Comparison of ENCODE assay signal across 24 cellular contexts in the genomic region with DNA sequence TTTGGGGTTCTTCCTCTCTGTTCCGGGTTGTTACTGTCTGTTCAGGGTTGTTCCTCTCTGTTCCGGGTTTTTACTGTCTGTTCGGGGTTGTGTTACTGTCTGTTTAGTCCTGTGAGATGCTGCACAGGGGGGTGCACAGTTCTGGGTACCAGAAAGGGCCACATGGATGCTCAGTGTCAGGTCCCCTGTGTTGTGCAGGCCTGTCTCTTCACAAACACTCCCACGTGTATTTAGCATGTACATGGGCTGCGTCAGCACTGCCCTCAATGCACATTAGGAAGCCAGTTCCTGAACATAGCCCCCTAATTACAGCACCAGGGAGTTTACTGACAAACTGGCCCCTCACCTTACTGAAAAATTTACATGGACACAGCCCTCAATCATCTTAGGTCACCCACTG.
A peak's percentile ranks its signal among the peaks of the same experiment; 100 is the strongest.
DNase-seq lines count a peak whose midpoint lies in the region; ATAC-seq and TF ChIP-seq lines count a peak whose summit lies in the region.
"Had no signal": no experiment of that assay in that cellular context is flagged by ENCODE, and none has a peak within 500 bp of the region (broad histone marks: within the 10 kb centered on the region; RNA-seq: fewer than 3 reads in every experiment).

No MANE protein-coding gene starts in this region.

- no peak for TF ChIP-seq CTCF in RWPE1 (conservative IDR thresholded peaks at IDR 0.05; ENCODE audit: low read depth)

- ATAC-seq in activated T-cell treated with anti-CD3 and anti-CD28 coated beads, Interleukin-2, amount 50 U/mL, for 4 hours, result no peak
- ATAC-seq in GM18861 (IDR thresholded peaks at IDR 0.05; ENCODE audit: unreplicated experiment), result no peak
- ATAC-seq: A549, GM12878 had no signal

- no peaks in the 10 kb centered on the region for H3K9me3 Mint-ChIP-seq in activated T-cell treated with anti-CD3 and anti-CD28 coated beads, Interleukin-2, amount 50 U/mL, for 4 hours

- no peak overlapping the region for H3K4me3 Mint-ChIP-seq in activated T-cell treated with anti-CD3 and anti-CD28 coated beads, Interleukin-2, amount 50 U/mL, for 4 hours
- H3K4me3 Mint-ChIP-seq: B cell, CD14-positive monocyte, H9, HFFc6 had no signal

- intact Hi-C loops in posterior vena cava (cut with DNase I), result no loop called here

- CTCF ChIA-PET in RWPE1 (lab: Yijun Ruan, JAX), result no interaction called here

- H3K36me3 Mint-ChIP-seq in activated T-cell treated with anti-CD3 and anti-CD28 coated beads, Interleukin-2, amount 50 U/mL, for 4 hours (ENCODE audit: insufficient read depth), result no peaks in the 10 kb centered on the region
- H3K36me3 Mint-ChIP-seq: CD14-positive monocyte had no signal

- peak; percentile 4 for DNase-seq in activated T-cell treated with anti-CD3 and anti-CD28 coated beads, Interleukin-2, amount 50 U/mL, for 1 hour
- DNase-seq in activated T-cell treated with anti-CD3 and anti-CD28 coated beads, Interleukin-2, amount 50 U/mL, for 4 hours, result no peak
- no peak for DNase-seq in RWPE1 (ENCODE audit: low spot score)
- peak; percentile 32 for DNase-seq in islet precursor cell
- peak; percentile 24 for DNase-seq in posterior vena cava (ENCODE audit: low spot score)
- no peak for DNase-seq in effector CD4-positive, alpha-beta T cell
- DNase-seq in dedifferentiated amniotic fluid mesenchymal stem cell (ENCODE audit: extremely low spot score), result no peak
- DNase-seq: DMS79; H9; HFFc6; MG63; NCI-H1092; NCI-H1436; NCI-H1930; NCI-H2227 treated with DMSO at 0.1 percent for 48 hours; NCI-H510A; NCI-H774; NK-92 treated with Interleukin-12 subunit alpha and Interleukin-12 subunit beta, amount 100 ng/mL, for 24 hours; SIG-M5 had no signal

- no peaks in the 10 kb centered on the region for H3K4me1 Mint-ChIP-seq in activated T-cell treated with anti-CD3 and anti-CD28 coated beads, Interleukin-2, amount 50 U/mL, for 4 hours (ENCODE audit: low read depth)
- H3K4me1 Mint-ChIP-seq: B cell, H9 had no signal

- H3K27ac ChIP-seq in RWPE1, result peak overlapping the region; percentile 31
- H3K27ac ChIP-seq: A549 had no signal

- POLR2A ChIA-PET in RWPE1 (lab: Yijun Ruan, JAX; ENCODE audit: low non-redundant PET), result no interaction called here

- H3K27me3 Mint-ChIP-seq in activated T-cell treated with anti-CD3 and anti-CD28 coated beads, Interleukin-2, amount 50 U/mL, for 4 hours (ENCODE audit: low read depth), result peaks cover 4% of the 10 kb centered on the region

Comparison
In these comparisons a context has a peak if more than half of its experiments do, and no peak if none do; other contexts are left out.
1. DNase-seq: peak in activated T-cell treated with anti-CD3 and anti-CD28 coated beads, Interleukin-2, amount 50 U/mL, for 1 hour (single experiment), islet precursor cell (single experiment) and posterior vena cava (single experiment); none in activated T-cell treated with anti-CD3 and anti-CD28 coated beads, Interleukin-2, amount 50 U/mL, for 4 hours (single experiment), RWPE1 (single experiment), effector CD4-positive, alpha-beta T cell (single experiment) and dedifferentiated amniotic fluid mesenchymal stem cell (single experiment).